In genomic region chr2:26696352-26696816, GRCh38 we compare ENCODE assay signal across 11 cellular contexts. TPM values are rescaled to one million over a fixed set of nuclear protein-coding genes. Genes with fewer than 3 reads are reported as not detected.
DNase-seq lines count a peak whose midpoint lies in the region; ATAC-seq and TF ChIP-seq lines count a peak whose summit lies in the region.
"Had no signal": no experiment of that assay in that cellular context is flagged by ENCODE, and none has a peak within 500 bp of the region (broad histone marks: within the 10 kb centered on the region; RNA-seq: fewer than 3 reads in every experiment).

No MANE protein-coding gene starts in this region.

- WGBS in SK-N-SH (ENCODE audit: low lambda C conversion rate), result 16% methylated on average over 3 of the region's 3 CpGs
- 32 to 33% methylated on average over 3 of the region's 3 CpGs for WGBS in tibial nerve, 2 donors

- peaks cover 17% of the 10 kb centered on the region for H3K27me3 ChIP-seq in SK-N-SH (ENCODE audit: insufficient read depth)
- H3K27me3 ChIP-seq in foreskin keratinocyte, result peaks cover 50% of the 10 kb centered on the region
- H3K27me3 ChIP-seq in tibial nerve, result peaks cover 0 to 85% of the 10 kb centered on the region in 2 donors

- intact Hi-C loops in OCI-LY7 (cut with micrococcal nuclease; ENCODE audit: unreplicated experiment), result no loop called here

- H3K36me3 ChIP-seq in SK-N-SH (replicated peaks in 1 of 2; ENCODE audit: control insufficient read depth in 1 of 2, insufficient read depth in 2 of 2, low read length in 1 of 2) (no peaks in the 10 kb centered on the region), tibial nerve (no peaks in the 10 kb centered on the region), OCI-LY7 (ENCODE audit: insufficient read depth, low read length) (no peaks in the 10 kb centered on the region)

- peak; percentile 96 for ATAC-seq in foreskin keratinocyte
- no peak for ATAC-seq in left lobe of liver

- no peak for TF ChIP-seq POLR2A in tibial nerve (IDR thresholded peaks at IDR 0.05)

- DNase-seq in 8988T (peak; percentile 98), GM04503 (ENCODE audit: low read depth) (peak; percentile 42), SK-N-SH (no peak), foreskin keratinocyte (peak; percentile 93 to 97), tibial nerve (ENCODE audit: low spot score in 2 of 2) (no peak), left lobe of liver (ENCODE audit: low spot score) (no peak), OCI-LY7 (ENCODE audit: low spot score) (no peak)
- DNase-seq in stimulated activated CD4-positive, alpha-beta T cell treated with anti-CD3 and anti-CD28 coated beads, Interleukin-15, amount 100 ng/mL, for 24 hours, result no peak
- DNase-seq: left cardiac atrium, NCI-H1092 had no signal

- H3K27ac ChIP-seq in SK-N-SH (ENCODE audit: low read depth in 2 of 2, low read length in 1 of 2), result peak overlapping the region in 1 of 2 experiments; percentile 36; a peak in 1 of 4 replicates
- H3K27ac ChIP-seq in foreskin keratinocyte, result no peak overlapping the region
- H3K27ac ChIP-seq in tibial nerve, result no peak overlapping the region
- no peak overlapping the region for H3K27ac ChIP-seq in OCI-LY7 (ENCODE audit: low read depth, low read length, poor library complexity, severe bottlenecking)

- H2AFZ ChIP-seq in SK-N-SH (ENCODE audit: low read depth) (no peak overlapping the region), OCI-LY7 (ENCODE audit: low read length) (no peak overlapping the region)

- H3K4me2 ChIP-seq in SK-N-SH (0 out of 2 replicates have a peak overlapping the region, but pooled peaks have one; percentile 3), OCI-LY7 (ENCODE audit: low read length) (no peak overlapping the region)

- H3K79me2 ChIP-seq in SK-N-SH (ENCODE audit: insufficient read depth) (no peaks in the 10 kb centered on the region), OCI-LY7 (ENCODE audit: insufficient read depth, low read depth, low read length) (no peaks in the 10 kb centered on the region)

- H3K4me1 ChIP-seq in SK-N-SH (ENCODE audit: control insufficient read depth in 1 of 2, insufficient read depth in 2 of 2, low read depth in 1 of 2, low read length in 1 of 2) (peaks cover 5 to 38% of the 10 kb centered on the region in 2 experiments; a peak in 1 of 4 replicates), foreskin keratinocyte (peaks cover 12% of the 10 kb centered on the region), tibial nerve (peaks cover 0 to 18% (median 9%) of the 10 kb centered on the region in 4 donors), OCI-LY7 (ENCODE audit: insufficient read depth, low read length, poor library complexity, severe bottlenecking) (no peaks in the 10 kb centered on the region)

- no peaks in the 10 kb centered on the region for H3K9me3 ChIP-seq in SK-N-SH
- H3K9me3 ChIP-seq in tibial nerve, result no peaks in the 10 kb centered on the region
- no peaks in the 10 kb centered on the region for H3K9me3 ChIP-seq in OCI-LY7 (ENCODE audit: low read length)

- H4K20me1 ChIP-seq in SK-N-SH (ENCODE audit: insufficient read depth) (no peaks in the 10 kb centered on the region), OCI-LY7 (ENCODE audit: insufficient read depth, low read length) (no peaks in the 10 kb centered on the region)

- H3K4me3 ChIP-seq in SK-N-SH (ENCODE audit: low read depth in 2 of 2, low read length in 1 of 2), result no peak overlapping the region
- H3K4me3 ChIP-seq in tibial nerve, result no peak overlapping the region
- no peak overlapping the region for H3K4me3 ChIP-seq in OCI-LY7 (ENCODE audit: low read depth, low read length, poor library complexity, severe bottlenecking)

- POLR2A ChIA-PET in SK-N-SH (lab: Yijun Ruan, JAX), result no interaction called here
- POLR2A ChIA-PET in OCI-LY7 (lab: Charles Lee), result interaction anchor here (0.7 kb wide), 1 partner anchor 489 kb away, joined by 4 read pairs; no protein-coding TSS in a partner anchor

- BruUV-seq in OCI-LY7 (replicated peaks; lab: Mats Ljungman, UMichigan), result no TSS peak

- CTCF ChIA-PET in SK-N-SH (lab: Yijun Ruan, JAX) (interaction anchor here (0.7 to 5.2 kb wide), 7 partner anchors 15 to 92 kb away, joined by 3 to 35 read pairs (median 3); no protein-coding TSS in a partner anchor), OCI-LY7 (lab: Charles Lee; ENCODE audit: unreplicated experiment) (no interaction called here)

- TF ChIP-seq CTCF in SK-N-SH (IDR thresholded peaks at IDR 0.05) (no peak), foreskin keratinocyte (conservative IDR thresholded peaks at IDR 0.05) (no peak), tibial nerve (IDR thresholded peaks at IDR 0.05) (no peak), OCI-LY7 (conservative IDR thresholded peaks at IDR 0.05; ENCODE audit: low read length) (no peak)

- TF ChIP-seq EP300 in SK-N-SH (IDR thresholded peaks at IDR 0.05; ENCODE audit: borderline replicate concordance in 1 of 2, low read depth in 1 of 2, low read length in 1 of 2) (no peak), tibial nerve (IDR thresholded peaks at IDR 0.05) (no peak)

- TF ChIP-seq RAD21 in SK-N-SH (IDR thresholded peaks at IDR 0.05; ENCODE audit: low read length), result no peak

- no peak overlapping the region for H3K9ac ChIP-seq in SK-N-SH

- H3K9me2 ChIP-seq in SK-N-SH (no peaks in the 10 kb centered on the region), OCI-LY7 (ENCODE audit: insufficient read depth, low read length) (no peaks in the 10 kb centered on the region)

- H3F3A ChIP-seq in SK-N-SH (replicated peaks; ENCODE audit: insufficient read depth), result peaks cover 3% of the 10 kb centered on the region

TF ChIP-seq in SK-N-SH, 30 proteins besides CTCF, POLR2A, EP300 and RAD21:
- TF ChIP-seq RXRA (IDR thresholded peaks at IDR 0.05; ENCODE audit: borderline replicate concordance, low read depth), result no peak
- TF ChIP-seq FOSL2 (IDR thresholded peaks at IDR 0.05; ENCODE audit: borderline replicate concordance, low read depth), result peak; percentile 63; the same call in 1 of the 2 replicates

RNA-seq across cellular contexts. Expression of gene KCNK3, which starts 3.9 kb away (rescaled TPM):
- polyA plus RNA-seq in SK-N-SH (2012; rRNA removed) (0.16 and 0.31 TPM in 2 replicates), foreskin keratinocyte (not detected in 2 replicates)
- polyA plus RNA-seq in SK-N-SH (2012; cell fraction: cytosol; rRNA removed), result 0.06 and 0.24 TPM in 2 replicates
- 0.04 and 0.27 TPM in 2 replicates for polyA plus RNA-seq in SK-N-SH (2012; cell fraction: nucleus; rRNA removed)
- total RNA-seq in foreskin keratinocyte (not detected in 2 replicates), tibial nerve (1 to 10 TPM in 3 of 4 donors, under 1 TPM in 1; 0.84 to 6.9 (median 1.7) TPM), left lobe of liver (0.43 TPM), OCI-LY7 (2022) (not detected in 2 replicates)
- total RNA-seq in OCI-LY7 (2014; rRNA removed; shearing (Covaris generic)), result not detected in 2 replicates
- total RNA-seq: activated CD8-positive, alpha-beta memory T cell treated with anti-CD3 and anti-CD28 coated beads for 36 hours had no signal

RNA-seq across cellular contexts. Expression of gene CIB4, which starts 55.2 kb away (rescaled TPM):
- polyA plus RNA-seq in SK-N-SH (2012; rRNA removed), result not detected in 2 replicates
- not detected in 2 replicates for polyA plus RNA-seq in SK-N-SH (2012; cell fraction: cytosol; rRNA removed)
- polyA plus RNA-seq in SK-N-SH (2012; cell fraction: nucleus; rRNA removed), result not detected in 2 replicates
- not detected in 2 replicates for total RNA-seq in foreskin keratinocyte
- not detected in 2 replicates for polyA plus RNA-seq in foreskin keratinocyte
- total RNA-seq in tibial nerve, result not detected
- not detected for total RNA-seq in left lobe of liver
- not detected in 2 replicates for total RNA-seq in OCI-LY7 (2014; rRNA removed; shearing (Covaris generic))
- total RNA-seq in OCI-LY7 (2022), result not detected in 2 replicates
- total RNA-seq: activated CD8-positive, alpha-beta memory T cell treated with anti-CD3 and anti-CD28 coated beads for 36 hours had no signal

Comparison
In these comparisons a context has a peak if more than half of its experiments do, and no peak if none do; other contexts are left out.
1. DNase-seq: peak in 8988T (single experiment), GM04503 (single experiment) and foreskin keratinocyte (2 of 2); none in SK-N-SH (single experiment), tibial nerve (0 of 2), left lobe of liver (single experiment), OCI-LY7 (single experiment) and stimulated activated CD4-positive, alpha-beta T cell treated with anti-CD3 and anti-CD28 coated beads, Interleukin-15, amount 100 ng/mL, for 24 hours (single experiment).